ENCODE assay signal across 12 cellular contexts in the genomic region with DNA sequence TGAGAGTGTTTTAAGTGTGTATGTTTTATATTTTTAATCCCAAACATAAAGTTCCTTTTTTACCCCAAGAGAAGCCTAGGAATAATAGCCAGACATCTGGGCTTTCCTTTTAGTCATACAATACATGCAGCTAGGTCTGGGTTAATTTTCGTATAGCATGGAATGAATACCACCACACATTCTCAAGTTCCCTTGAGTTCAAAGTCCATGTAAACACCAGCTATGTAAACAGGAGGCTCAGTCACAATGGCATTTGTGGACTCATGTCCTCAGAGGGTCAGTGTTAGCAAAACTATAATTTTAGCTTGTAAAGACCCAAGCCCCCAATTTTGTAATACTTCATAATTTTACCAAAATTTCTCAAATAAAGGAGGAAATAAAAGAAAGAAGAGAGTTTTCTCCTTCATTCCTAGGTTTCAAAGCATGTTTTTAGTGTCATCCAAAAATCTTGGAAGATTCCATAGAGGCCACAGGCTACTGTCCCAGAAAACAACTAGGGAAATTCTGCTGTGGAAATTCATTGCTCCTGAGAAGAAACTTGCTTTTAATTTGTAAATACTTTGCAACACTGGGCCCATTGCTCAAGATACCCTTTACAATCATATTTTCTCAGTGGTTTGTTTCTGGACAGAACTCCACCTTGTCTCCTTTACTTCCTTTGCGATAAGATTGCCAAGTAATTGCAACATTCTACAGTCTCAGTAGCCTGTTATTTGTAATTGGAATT.
DNase-seq lines count a peak whose midpoint lies in the region; ATAC-seq and TF ChIP-seq lines count a peak whose summit lies in the region.
"Had no signal": no experiment of that assay in that cellular context is flagged by ENCODE, and none has a peak within 500 bp of the region (broad histone marks: within the 10 kb centered on the region; RNA-seq: fewer than 3 reads in every experiment).

No MANE protein-coding gene starts in this region.

- H3K27ac ChIP-seq in AG04450 (ENCODE audit: low read depth, low read length) (peak overlapping the region; percentile 32), HUES48 (ENCODE audit: low read depth, low read length) (peak overlapping the region; percentile 42), colonic mucosa (peak overlapping the region; percentile 42), right lobe of liver (peak overlapping the region in 1 of 3 donors; percentile 15)
- H3K27ac ChIP-seq: BLaER1 treated with 17β-estradiol and CSF1 and Interleukin-3, amounts not matched to agents 10 nM and 100 nM; cardiac muscle cell had no signal

- TF ChIP-seq POLR2A in right lobe of liver (IDR thresholded peaks at IDR 0.05), result no peak

- H3K27me3 ChIP-seq in AG04450 (ENCODE audit: control insufficient read depth, insufficient read depth, low read length) (no peaks in the 10 kb centered on the region), HUES48 (ENCODE audit: control insufficient read depth, insufficient read depth, low read length) (no peaks in the 10 kb centered on the region), colonic mucosa (no peaks in the 10 kb centered on the region), right lobe of liver (no peaks in the 10 kb centered on the region)
- H3K27me3 ChIP-seq: BLaER1 treated with 17β-estradiol and CSF1 and Interleukin-3, amounts not matched to agents 10 nM and 100 nM; cardiac muscle cell had no signal

- no peak for TF ChIP-seq CTCF in AG04450 (IDR thresholded peaks at IDR 0.05; ENCODE audit: low read depth, low read length)
- no peak for TF ChIP-seq CTCF in colonic mucosa (IDR thresholded peaks at IDR 0.05)
- no peak for TF ChIP-seq CTCF in right lobe of liver (IDR thresholded peaks at IDR 0.05)

- CTCF ChIA-PET in AG04450 (lab: Charles Lee), result interaction anchor here (1.1 to 1.3 kb wide), 2 partner anchors 674 to 676 kb away, joined by 3 read pairs; no protein-coding TSS in a partner anchor

- WGBS in right lobe of liver (ENCODE audit: insufficient coverage, low coverage, low lambda C conversion rate, missing lambda C conversion rate), result 30% methylated on average over 2 of the region's 2 CpGs

- peak; percentile 23 for DNase-seq in AG04450 (ENCODE audit: low read depth, low spot score)
- peak; percentile 30 for DNase-seq in colonic mucosa
- DNase-seq in right lobe of liver, result no peak
- no peak for DNase-seq in activated T-cell treated with anti-CD3 and anti-CD28 coated beads for 4 hours
- DNase-seq in GM19238 (ENCODE audit: insufficient read length, low spot score), result no peak
- no peak for DNase-seq in DMS114 treated with DMSO at 0.1 percent for 48 hours (lab: John Stamatoyannopoulos, UW; ENCODE audit: unreplicated experiment)
- DNase-seq in stimulated activated CD8-positive, alpha-beta memory T cell treated with anti-CD3 and anti-CD28 coated beads, Interleukin-4, amount 100 ng/mL, for 48 hours, result no peak
- DNase-seq: NCI-H1105 treated with DMSO at 0.1 percent for 48 hours had no signal

- H3K9ac ChIP-seq in HUES48 (ENCODE audit: low read depth, low read length) (no peak overlapping the region), colonic mucosa (ENCODE audit: low read depth in 2 of 2, low read length in 2 of 2) (no peak overlapping the region)
- H3K9ac ChIP-seq: BLaER1 treated with 17β-estradiol and CSF1 and Interleukin-3, amounts not matched to agents 10 nM and 100 nM had no signal

- peaks cover 4% of the 10 kb centered on the region; the same call in 1 of the 2 replicates for H3K9me3 ChIP-seq in AG04450 (ENCODE audit: control insufficient read depth, insufficient read depth, low read length)
- no peaks in the 10 kb centered on the region; the same call in 1 of the 2 replicates for H3K9me3 ChIP-seq in HUES48 (ENCODE audit: control insufficient read depth, insufficient read depth, low read length)
- no peaks in the 10 kb centered on the region for H3K9me3 ChIP-seq in colonic mucosa
- no peaks in the 10 kb centered on the region for H3K9me3 ChIP-seq in right lobe of liver

- ATAC-seq in right lobe of liver, result peak; percentile 86 to 99 (median 93)

- H3K36me3 ChIP-seq in HUES48 (ENCODE audit: control insufficient read depth, insufficient read depth, low read length), result no peaks in the 10 kb centered on the region
- no peaks in the 10 kb centered on the region for H3K36me3 ChIP-seq in colonic mucosa
- H3K36me3 ChIP-seq in right lobe of liver, result no peaks in the 10 kb centered on the region
- H3K36me3 ChIP-seq: BLaER1 treated with 17β-estradiol and CSF1 and Interleukin-3, amounts not matched to agents 10 nM and 100 nM; cardiac muscle cell had no signal

- POLR2A ChIA-PET in AG04450 (lab: Yijun Ruan, JAX), result no interaction called here

- H3K4me1 ChIP-seq in HUES48 (ENCODE audit: control insufficient read depth, insufficient read depth, low read length) (no peaks in the 10 kb centered on the region), colonic mucosa (no peaks in the 10 kb centered on the region), right lobe of liver (peaks cover 0 to 16% (median 0%) of the 10 kb centered on the region in 4 donors)
- H3K4me1 ChIP-seq: BLaER1 treated with 17β-estradiol and CSF1 and Interleukin-3, amounts not matched to agents 10 nM and 100 nM had no signal

- H3K4me3 ChIP-seq in AG04450 (ENCODE audit: low read depth, low read length), result no peak overlapping the region
- H3K4me3 ChIP-seq in HUES48 (ENCODE audit: low read depth, low read length), result no peak overlapping the region
- H3K4me3 ChIP-seq in colonic mucosa, result no peak overlapping the region
- no peak overlapping the region for H3K4me3 ChIP-seq in right lobe of liver
- H3K4me3 ChIP-seq: BLaER1 treated with 17β-estradiol and CSF1 and Interleukin-3, amounts not matched to agents 10 nM and 100 nM; cardiac muscle cell; smooth muscle cell had no signal

- intact Hi-C loops in colonic mucosa (cut with DNase I), result no loop called here
- intact Hi-C loops in right lobe of liver (cut with DNase I), result no loop called here

Comparison
In these comparisons a context has a peak if more than half of its experiments do, and no peak if none do; other contexts are left out.
1. DNase-seq: peak in AG04450 (single experiment) and colonic mucosa (single experiment); none in right lobe of liver (0 of 3), activated T-cell treated with anti-CD3 and anti-CD28 coated beads for 4 hours (single experiment), GM19238 (single experiment), DMS114 treated with DMSO at 0.1 percent for 48 hours (single experiment) and stimulated activated CD8-positive, alpha-beta memory T cell treated with anti-CD3 and anti-CD28 coated beads, Interleukin-4, amount 100 ng/mL, for 48 hours (single experiment).